8 cellular contexts compared by ENCODE assay signal in the genomic region with DNA sequence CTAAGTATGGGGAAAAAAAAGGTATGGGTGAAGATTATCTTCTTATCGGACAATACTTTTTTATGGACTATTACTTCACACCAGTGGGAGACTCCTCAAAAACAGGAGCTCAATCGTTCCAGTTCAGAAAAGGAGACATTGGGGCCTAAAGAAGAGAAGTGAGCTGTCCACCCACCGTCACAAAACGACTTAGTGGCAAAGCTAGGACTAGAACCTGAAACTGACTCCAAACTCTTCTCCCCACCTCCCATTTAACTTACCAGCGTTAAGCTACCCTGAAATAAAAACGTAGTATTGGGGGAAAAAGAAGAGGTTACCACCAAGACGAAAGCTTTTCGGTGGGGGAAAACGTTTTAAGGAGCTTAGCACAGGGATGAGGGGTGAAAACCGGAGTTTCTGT. TPM values are rescaled to one million over a fixed set of nuclear protein-coding genes. Genes with fewer than 3 reads are reported as not detected.
A peak's percentile ranks its signal among the peaks of the same experiment; 100 is the strongest.
DNase-seq lines count a peak whose midpoint lies in the region; ATAC-seq and TF ChIP-seq lines count a peak whose summit lies in the region.

No MANE protein-coding gene starts in this region.

- TF ChIP-seq EP300 in stomach (IDR thresholded peaks at IDR 0.05): no peak

- peaks cover 28% of the 10 kb centered on the region for H3K4me1 Mint-ChIP-seq in activated T-helper 2 cell treated with anti-CD3 and anti-CD28 coated beads, Interferon-gamma antibody, Interleukin-2, Interleukin-4, amounts not matched to agents 10 μg/mL and 5 μg/mL and 100 μg/mL, durations not matched to agents 14 hours and 24 hours and 36 hours (ENCODE audit: low read depth)

- H3K4me3 Mint-ChIP-seq in activated T-helper 2 cell treated with anti-CD3 and anti-CD28 coated beads, Interferon-gamma antibody, Interleukin-2, Interleukin-4, amounts not matched to agents 10 μg/mL and 5 μg/mL and 100 μg/mL, durations not matched to agents 14 hours and 24 hours and 36 hours (ENCODE audit: low read depth): peak overlapping the region; percentile 98

- peak overlapping the region; percentile 73 to 86 (median 80) for H3K27ac ChIP-seq in stomach

- H3K27me3 Mint-ChIP-seq in activated T-helper 2 cell treated with anti-CD3 and anti-CD28 coated beads, Interferon-gamma antibody, Interleukin-2, Interleukin-4, amounts not matched to agents 10 μg/mL and 5 μg/mL and 100 μg/mL, durations not matched to agents 14 hours and 24 hours and 36 hours (ENCODE audit: low read depth): no peaks in the 10 kb centered on the region

- H3K9me3 ChIP-seq in stomach: no peaks in the 10 kb centered on the region

- DNase-seq in EH (ENCODE audit: low read depth) (peak; percentile 27), iPS-NIHi7 (ENCODE audit: extremely low spot score) (peak; percentile 10), stomach (no peak), NCI-H1417 treated with DMSO at 0.1 percent for 48 hours (lab: John Stamatoyannopoulos, UW) (no peak), SW480 (ENCODE audit: low spot score) (no peak)
- DNase-seq in activated T-helper 2 cell treated with anti-CD3 and anti-CD28 coated beads, Interferon-gamma antibody, Interleukin-2, Interleukin-4, amounts not matched to agents 10 μg/mL and 5 μg/mL and 100 μg/mL, durations not matched to agents 14 hours and 24 hours and 36 hours (ENCODE audit: low spot score): no peak

- H3K27ac Mint-ChIP-seq in activated T-helper 2 cell treated with anti-CD3 and anti-CD28 coated beads, Interferon-gamma antibody, Interleukin-2, Interleukin-4, amounts not matched to agents 10 μg/mL and 5 μg/mL and 100 μg/mL, durations not matched to agents 14 hours and 24 hours and 36 hours: peak overlapping the region; percentile 95

- peaks cover 4 to 41% (median 32%) of the 10 kb centered on the region in 4 donors for H3K4me1 ChIP-seq in stomach

- intact Hi-C loops in activated T-helper 2 cell treated with anti-CD3 and anti-CD28 coated beads, Interferon-gamma antibody, Interleukin-2, Interleukin-4, amounts not matched to agents 10 μg/mL and 5 μg/mL and 100 μg/mL, durations not matched to agents 14 hours and 24 hours and 36 hours (cut with micrococcal nuclease): loop anchor here (5.0 kb wide), 2 partner anchors 118 to 188 kb away; no protein-coding TSS in a partner anchor
- intact Hi-C loops in stomach (cut with DNase I; ENCODE audit: low total_unique reads): no loop called here

- peaks cover 2 to 38% (median 35%) of the 10 kb centered on the region in 4 donors for H3K36me3 ChIP-seq in stomach

- H3K36me3 Mint-ChIP-seq in activated T-helper 2 cell treated with anti-CD3 and anti-CD28 coated beads, Interferon-gamma antibody, Interleukin-2, Interleukin-4, amounts not matched to agents 10 μg/mL and 5 μg/mL and 100 μg/mL, durations not matched to agents 14 hours and 24 hours and 36 hours (ENCODE audit: low read depth): peaks cover 31% of the 10 kb centered on the region

- H3K9me3 Mint-ChIP-seq in activated T-helper 2 cell treated with anti-CD3 and anti-CD28 coated beads, Interferon-gamma antibody, Interleukin-2, Interleukin-4, amounts not matched to agents 10 μg/mL and 5 μg/mL and 100 μg/mL, durations not matched to agents 14 hours and 24 hours and 36 hours: peaks cover 5% of the 10 kb centered on the region

- H3K27me3 ChIP-seq in stomach: peaks cover 0 to 20% (median 0%) of the 10 kb centered on the region in 3 donors

- TF ChIP-seq POLR2A in stomach (IDR thresholded peaks at IDR 0.05): no peak

- no peak for TF ChIP-seq CTCF in stomach (IDR thresholded peaks at IDR 0.05)

- ATAC-seq in HG02759 (IDR thresholded peaks at IDR 0.05; ENCODE audit: unreplicated experiment) (peak; percentile 1), HG02970 (IDR thresholded peaks at IDR 0.05; ENCODE audit: low FRiP score, unreplicated experiment) (no peak)

- WGBS in stomach, 5 donors: 6 to 9% (median 7%) methylated on average over 10 of the region's 10 CpGs

- peak overlapping the region; percentile 71 to 81 (median 80) for H3K4me3 ChIP-seq in stomach

RNA-seq across cellular contexts. Expression of a gene that starts 0.5 kb away (rescaled TPM):
- total RNA-seq in activated T-helper 2 cell treated with anti-CD3 and anti-CD28 coated beads, Interferon-gamma antibody, Interleukin-2, Interleukin-4, amounts not matched to agents 10 μg/mL and 5 μg/mL and 100 μg/mL, durations not matched to agents 14 hours and 24 hours and 36 hours: 65.8 and 68.2 TPM in 2 replicates
- 10 to 100 TPM in 4 of 5 donors, 1 to 10 TPM in 1; 7.2 to 77.6 (median 74.7) TPM for total RNA-seq in stomach
- polyA plus RNA-seq in stomach: 1 to 10 TPM; 6.0 to 7.9 (median 7.2) TPM

RNA-seq across cellular contexts. Expression of a gene that starts 10.2 kb away (rescaled TPM):
- total RNA-seq in activated T-helper 2 cell treated with anti-CD3 and anti-CD28 coated beads, Interferon-gamma antibody, Interleukin-2, Interleukin-4, amounts not matched to agents 10 μg/mL and 5 μg/mL and 100 μg/mL, durations not matched to agents 14 hours and 24 hours and 36 hours: 0.25 TPM in 2 replicates
- not detected for total RNA-seq in stomach
- under 1 TPM in 1 of 3 donors, not detected in 2; 0.05 TPM for polyA plus RNA-seq in stomach

Comparison
In these comparisons a context has a peak if more than half of its experiments do, and no peak if none do; other contexts are left out.
1. DNase-seq: peak in EH (single experiment) and iPS-NIHi7 (single experiment); none in activated T-helper 2 cell treated with anti-CD3 and anti-CD28 coated beads, Interferon-gamma antibody, Interleukin-2, Interleukin-4, amounts not matched to agents 10 μg/mL and 5 μg/mL and 100 μg/mL, durations not matched to agents 14 hours and 24 hours and 36 hours (single experiment), stomach (single experiment), NCI-H1417 treated with DMSO at 0.1 percent for 48 hours (single experiment) and SW480 (single experiment).